13 cellular contexts compared by ENCODE assay signal in genomic region chr19:20278342-20278741, GRCh38.
A peak's percentile ranks its signal among the peaks of the same experiment; 100 is the strongest.
DNase-seq lines count a peak whose midpoint lies in the region; ATAC-seq and TF ChIP-seq lines count a peak whose summit lies in the region.
"Had no signal": no experiment of that assay in that cellular context is flagged by ENCODE, and none has a peak within 500 bp of the region (broad histone marks: within the 10 kb centered on the region; RNA-seq: fewer than 3 reads in every experiment).

No MANE protein-coding gene starts in this region.

- H3K9ac ChIP-seq in adipocyte (ENCODE audit: low read length): no peak overlapping the region

- no peaks in the 10 kb centered on the region for H3K36me3 ChIP-seq in adipocyte (ENCODE audit: control insufficient read depth, insufficient read depth, low read length, severe bottlenecking)
- H3K36me3 ChIP-seq in upper lobe of left lung: no peaks in the 10 kb centered on the region

- no peak for ATAC-seq in upper lobe of left lung (ENCODE audit: low FRiP score in 2 of 2)
- no peak for ATAC-seq in GM18511 (IDR thresholded peaks at IDR 0.05; ENCODE audit: unreplicated experiment)
- ATAC-seq: left ventricle myocardium superior had no signal

- H3K4me3 ChIP-seq in adipocyte (ENCODE audit: low read length): no peak overlapping the region
- no peak overlapping the region for H3K4me3 ChIP-seq in upper lobe of left lung

- TF ChIP-seq CTCF in upper lobe of left lung (IDR thresholded peaks at IDR 0.05): peak in 4 of 6 experiments; percentile 23 to 73 (median 54)

- TF ChIP-seq POLR2A in upper lobe of left lung (IDR thresholded peaks at IDR 0.05): no peak

- H3K27me3 ChIP-seq in adipocyte (replicated peaks; ENCODE audit: control insufficient read depth, insufficient read depth, low read length) (no peaks in the 10 kb centered on the region), upper lobe of left lung (no peaks in the 10 kb centered on the region)

- peak; percentile 9 for DNase-seq in NCI-H510A treated with DMSO at 0.1 percent for 48 hours (lab: John Stamatoyannopoulos, UW)
- DNase-seq in NCI-H510A (lab: John Stamatoyannopoulos, UW): no peak
- DNase-seq in adipocyte (ENCODE audit: low read depth): peak; percentile 70
- peak; percentile 38 for DNase-seq in iPS-NIHi7 (ENCODE audit: extremely low spot score)
- peak in 1 of 2 donors; percentile 58 for DNase-seq in upper lobe of left lung
- DNase-seq in cerebellar cortex (ENCODE audit: low spot score): no peak
- DNase-seq in NCI-H526 treated with DMSO at 0.1 percent for 48 hours (lab: John Stamatoyannopoulos, UW): no peak
- DNase-seq: DND-41, left ventricle myocardium superior, NCI-H748 treated with DMSO at 0.1 percent for 48 hours, posterior cingulate gyrus had no signal

- H3K4me1 ChIP-seq in adipocyte (ENCODE audit: control insufficient read depth, insufficient read depth, low read length): no peaks in the 10 kb centered on the region
- peaks cover 0 to 5% (median 1%) of the 10 kb centered on the region in 4 donors for H3K4me1 ChIP-seq in upper lobe of left lung

- no peak overlapping the region for H3K27ac ChIP-seq in upper lobe of left lung
- H3K27ac ChIP-seq: 22Rv1 had no signal

- WGBS in upper lobe of left lung, 2 donors: 3 to 93% methylated on average over 7 of the region's 7 CpGs

- TF ChIP-seq EP300 in upper lobe of left lung (IDR thresholded peaks at IDR 0.05): no peak

- peaks cover 5% of the 10 kb centered on the region for H3K9me3 ChIP-seq in adipocyte (ENCODE audit: control insufficient read depth, low read length)
- H3K9me3 ChIP-seq in upper lobe of left lung: no peaks in the 10 kb centered on the region

Comparison
In these comparisons a context has a peak if more than half of its experiments do, and no peak if none do; other contexts are left out.
1. DNase-seq: peak in NCI-H510A treated with DMSO at 0.1 percent for 48 hours (single experiment), adipocyte (single experiment) and iPS-NIHi7 (single experiment); none in NCI-H510A (single experiment), cerebellar cortex (single experiment) and NCI-H526 treated with DMSO at 0.1 percent for 48 hours (single experiment).